Comparison of ENCODE assay signal across 1 cellular context in the genomic region with DNA sequence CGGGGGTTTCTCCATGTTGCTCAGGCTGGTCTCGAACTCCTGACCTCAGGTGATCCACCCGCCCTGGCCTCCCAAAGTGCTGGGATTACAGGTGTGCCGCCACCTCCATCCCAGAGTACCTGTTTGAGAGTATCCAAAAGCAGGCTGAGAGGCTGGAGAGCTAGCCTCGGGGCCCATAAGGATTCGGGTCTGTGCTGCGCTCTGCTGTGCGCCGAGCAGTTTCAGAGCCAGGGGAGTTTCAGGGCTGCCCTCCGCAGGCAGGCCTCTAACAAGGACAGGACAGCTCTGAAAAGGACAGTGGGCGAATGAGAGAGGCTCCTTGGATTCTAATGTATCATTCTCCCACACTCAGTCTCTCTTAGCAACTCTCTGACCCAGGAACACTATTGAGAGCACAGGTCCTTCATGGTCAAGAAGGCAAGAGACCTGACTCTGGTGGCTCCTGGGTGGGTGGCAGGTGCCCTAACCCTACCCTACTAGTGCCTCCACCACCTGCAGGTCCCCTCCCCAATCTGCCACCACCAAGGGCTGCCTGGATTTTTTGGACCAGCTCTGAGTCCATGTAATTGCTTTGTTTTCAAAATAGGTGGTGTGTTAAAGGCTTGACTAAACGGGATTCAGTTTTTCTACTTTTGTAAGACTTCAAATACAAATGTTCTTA.
TF ChIP-seq lines count a peak whose summit lies in the region.

No MANE protein-coding gene starts in this region.

TF ChIP-seq in HEK293, 187 proteins besides CTCF, POLR2A, EP300 and RAD21:
- TF ChIP-seq, protein P1, sequence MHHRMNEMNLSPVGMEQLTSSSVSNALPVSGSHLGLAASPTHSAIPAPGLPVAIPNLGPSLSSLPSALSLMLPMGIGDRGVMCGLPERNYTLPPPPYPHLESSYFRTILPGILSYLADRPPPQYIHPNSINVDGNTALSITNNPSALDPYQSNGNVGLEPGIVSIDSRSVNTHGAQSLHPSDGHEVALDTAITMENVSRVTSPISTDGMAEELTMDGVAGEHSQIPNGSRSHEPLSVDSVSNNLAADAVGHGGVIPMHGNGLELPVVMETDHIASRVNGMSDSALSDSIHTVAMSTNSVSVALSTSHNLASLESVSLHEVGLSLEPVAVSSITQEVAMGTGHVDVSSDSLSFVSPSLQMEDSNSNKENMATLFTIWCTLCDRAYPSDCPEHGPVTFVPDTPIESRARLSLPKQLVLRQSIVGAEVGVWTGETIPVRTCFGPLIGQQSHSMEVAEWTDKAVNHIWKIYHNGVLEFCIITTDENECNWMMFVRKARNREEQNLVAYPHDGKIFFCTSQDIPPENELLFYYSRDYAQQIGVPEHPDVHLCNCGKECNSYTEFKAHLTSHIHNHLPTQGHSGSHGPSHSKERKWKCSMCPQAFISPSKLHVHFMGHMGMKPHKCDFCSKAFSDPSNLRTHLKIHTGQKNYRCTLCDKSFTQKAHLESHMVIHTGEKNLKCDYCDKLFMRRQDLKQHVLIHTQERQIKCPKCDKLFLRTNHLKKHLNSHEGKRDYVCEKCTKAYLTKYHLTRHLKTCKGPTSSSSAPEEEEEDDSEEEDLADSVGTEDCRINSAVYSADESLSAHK (tag by site-specific recombination; IDR thresholded peaks at IDR 0.05) = peak; percentile 88
- peak; percentile 88; the same call in 1 of the 2 replicates for TF ChIP-seq TRIM28 (IDR thresholded peaks at IDR 0.05; ENCODE audit: borderline replicate concordance, low read length)
- no peak for TF ChIP-seq ZNF660 (tag by site-specific recombination; IDR thresholded peaks at IDR 0.05)
